22 cellular contexts compared by ENCODE assay signal in genomic region chr12:53463802-53464375, GRCh38. TPM values are rescaled to one million over a fixed set of nuclear protein-coding genes. Genes with fewer than 3 reads are reported as not detected.
DNase-seq lines count a peak whose midpoint lies in the region; ATAC-seq, FAIRE-seq and TF ChIP-seq lines count a peak whose summit lies in the region.
"Had no signal": no experiment of that assay in that cellular context is flagged by ENCODE, and none has a peak within 500 bp of the region (broad histone marks: within the 10 kb centered on the region; RNA-seq: fewer than 3 reads in every experiment).

No MANE protein-coding gene starts in this region.

- peak overlapping the region; percentile 69 for H3K27ac ChIP-seq in left ventricle myocardium inferior (replicated peaks)
- H3K27ac ChIP-seq in Panc1 (ENCODE audit: low read length), result no peak overlapping the region
- H3K27ac ChIP-seq in H1 (ENCODE audit: low read depth, low read length), result no peak overlapping the region
- H3K27ac ChIP-seq: colonic mucosa, foreskin keratinocyte, upper lobe of right lung had no signal

- no peak overlapping the region for H4K8ac ChIP-seq in H1 (ENCODE audit: extremely low read depth, insufficient read depth, low read length)

- CTCF ChIA-PET in Panc1 (lab: Charles Lee) (interaction anchor here (0.6 kb wide), 1 partner anchor 9 kb away, joined by 4 read pairs; no protein-coding TSS in a partner anchor), H1 (lab: Charles Lee; ENCODE audit: partially characterized antibody) (interaction anchor here (0.6 to 6.4 kb wide), 6 partner anchors 9 to 59 kb away, joined by 3 to 57 read pairs (median 6); no protein-coding TSS in a partner anchor)

- no peak for DNase-seq in left ventricle myocardium inferior
- DNase-seq in left cardiac atrium, result no peak
- no peak for DNase-seq in Panc1 (ENCODE audit: low read depth, low spot score)
- no peak for DNase-seq in H1 (ENCODE audit: low read depth in 1 of 2, low spot score in 2 of 2)
- no peak for DNase-seq in stimulated activated effector memory CD8-positive, alpha-beta T cell treated with anti-CD3 and anti-CD28 coated beads, Interleukin-12 subunit alpha, Interleukin-12 subunit beta, amount 100 ng/mL, for 72 hours (ENCODE audit: low spot score in 2 of 2)
- DNase-seq in SKM-1 treated with dmso at 0.1 percent for 144 hours (lab: John Stamatoyannopoulos, UW; ENCODE audit: unreplicated experiment), result no peak
- no peak for DNase-seq in NCI-H1436 (lab: John Stamatoyannopoulos, UW)
- DNase-seq: activated CD4-positive, alpha-beta T cell treated with anti-CD3 and anti-CD28 coated beads, Interleukin-2, amount 50 U/mL, for 4 hours; aorta; CD8-positive, alpha-beta memory T cell; colonic mucosa; DMS79 treated with DMSO at 0.1 percent for 48 hours; foreskin keratinocyte; IMR-90; NCI-H187 treated with DMSO at 0.1 percent for 48 hours; NCI-H446 treated with DMSO at 0.1 percent for 48 hours; NK-92 treated with Interleukin-12 subunit alpha and Interleukin-12 subunit beta, amount 100 ng/mL, for 24 hours; sigmoid colon; stimulated activated CD4-positive, alpha-beta T cell treated with anti-CD3 and anti-CD28 coated beads, Interleukin-2, amount 100 ng/mL, for 24 hours had no signal

- no peaks in the 10 kb centered on the region; the same call in 1 of the 2 replicates for H3K23me2 ChIP-seq in H1 (ENCODE audit: low read depth, low read length)

- no peak overlapping the region for H2BK15ac ChIP-seq in H1 (ENCODE audit: low read length)

- BruUV-seq in Panc1 (replicated peaks; lab: Mats Ljungman, UMichigan), result no TSS peak

- POLR2A ChIA-PET in Panc1 (lab: Charles Lee) (interaction anchor here (0.6 kb wide), 1 partner anchor 14 kb away, joined by 3 read pairs; no protein-coding TSS in a partner anchor), H1 (lab: Charles Lee; ENCODE audit: partially characterized antibody) (interaction anchor here (0.7 to 67.0 kb wide), 9 partner anchors 4 to 154 kb away, joined by 3 to 3397 read pairs (median 4); partner anchors contain the start of genes AAAS, MAP3K12, NPFF and PCBP2)

- H3K18ac ChIP-seq in H1 (ENCODE audit: extremely low read depth, low read length), result no peak overlapping the region

- H3K23ac ChIP-seq in H1 (ENCODE audit: insufficient read length), result no peak overlapping the region

- H3K9me3 Mint-ChIP-seq in stimulated activated effector memory CD8-positive, alpha-beta T cell treated with anti-CD3 and anti-CD28 coated beads, Interleukin-12 subunit alpha, Interleukin-12 subunit beta, amount 100 ng/mL, for 72 hours, result no peaks in the 10 kb centered on the region
- H3K9me3 Mint-ChIP-seq: CD8-positive, alpha-beta memory T cell had no signal

- peaks cover 100% of the 10 kb centered on the region for H3K36me3 ChIP-seq in left ventricle myocardium inferior
- H3K36me3 ChIP-seq in Panc1 (ENCODE audit: control insufficient read depth, insufficient read depth, low read length), result peaks cover 96% of the 10 kb centered on the region
- H3K36me3 ChIP-seq in H1 (ENCODE audit: control insufficient read depth in 2 of 4, insufficient read depth in 4 of 4, low read length in 3 of 4), result peaks cover 89 to 100% (median 95%) of the 10 kb centered on the region in 4 experiments

- H3K79me2 ChIP-seq in H1 (ENCODE audit: control insufficient read depth in 1 of 2, insufficient read depth in 2 of 2, low read length in 2 of 2), result peaks cover 0 to 78% of the 10 kb centered on the region in 2 experiments; a peak in 3 of 4 replicates

- TF ChIP-seq POLR2A in H1 (IDR thresholded peaks at IDR 0.05; ENCODE audit: control extremely low read depth in 1 of 2, low read depth in 2 of 2, low read length in 2 of 2), result peak; percentile 33 to 54; a peak in 2 of 3 replicates

- H2BK5ac ChIP-seq in H1 (ENCODE audit: low read depth, low read length), result no peak overlapping the region

- H3K27me3 ChIP-seq in left ventricle myocardium inferior (ENCODE audit: low read depth) (no peaks in the 10 kb centered on the region), Panc1 (ENCODE audit: control insufficient read depth, insufficient read depth, low read length) (no peaks in the 10 kb centered on the region), H1 (replicated peaks in 1 of 4; ENCODE audit: control insufficient read depth in 3 of 4, extremely low read depth in 1 of 4, insufficient read depth in 3 of 4, low read length in 3 of 4) (no peaks in the 10 kb centered on the region)
- H3K27me3 ChIP-seq: colonic mucosa, foreskin keratinocyte, sigmoid colon, upper lobe of right lung had no signal

- no peak for TF ChIP-seq EP300 in H1 (IDR thresholded peaks at IDR 0.05; ENCODE audit: borderline replicate concordance in 1 of 2, low read depth in 2 of 2, low read length in 2 of 2)

- H3K79me1 ChIP-seq in H1 (ENCODE audit: low read depth, low read length), result peaks cover 7% of the 10 kb centered on the region

- H3K9me3 ChIP-seq in left ventricle myocardium inferior (replicated peaks), result no peaks in the 10 kb centered on the region
- no peaks in the 10 kb centered on the region for H3K9me3 ChIP-seq in Panc1 (ENCODE audit: control insufficient read depth, insufficient read depth, low read depth, low read length)
- no peaks in the 10 kb centered on the region for H3K9me3 ChIP-seq in H1 (ENCODE audit: insufficient read depth in 2 of 2, low read depth in 1 of 2, low read length in 1 of 2)
- H3K9me3 ChIP-seq: colonic mucosa, sigmoid colon, upper lobe of right lung had no signal

- peaks cover 38% of the 10 kb centered on the region for H3K4me1 Mint-ChIP-seq in stimulated activated effector memory CD8-positive, alpha-beta T cell treated with anti-CD3 and anti-CD28 coated beads, Interleukin-12 subunit alpha, Interleukin-12 subunit beta, amount 100 ng/mL, for 72 hours

- H4K91ac ChIP-seq in H1 (replicated peaks; ENCODE audit: insufficient read length, low read length), result no peak overlapping the region

- no peak overlapping the region for H2AFZ ChIP-seq in H1 (ENCODE audit: low read length)

- intact Hi-C loops in left ventricle myocardium inferior (cut with micrococcal nuclease) (no loop called here), left cardiac atrium (cut with DNase I) (no loop called here), Panc1 (cut with micrococcal nuclease; ENCODE audit: unreplicated experiment) (no loop called here)

- H3K4me3 ChIP-seq in left ventricle myocardium inferior (no peak overlapping the region), Panc1 (ENCODE audit: low read depth in 2 of 2, low read length in 2 of 2) (no peak overlapping the region), H1 (ENCODE audit: extremely low read depth in 1 of 4, insufficient read depth in 2 of 4, low read depth in 3 of 4, low read length in 4 of 4) (no peak overlapping the region)
- H3K4me3 ChIP-seq: colonic mucosa, sigmoid colon, upper lobe of right lung had no signal

- no peak overlapping the region for H3K4ac ChIP-seq in H1 (replicated peaks; ENCODE audit: insufficient read length, low read depth, low read length)

- H3K27ac Mint-ChIP-seq in stimulated activated effector memory CD8-positive, alpha-beta T cell treated with anti-CD3 and anti-CD28 coated beads, Interleukin-12 subunit alpha, Interleukin-12 subunit beta, amount 100 ng/mL, for 72 hours, result peak overlapping the region; percentile 6

- in situ Hi-C loops in Panc1 (cut with HindIII; ENCODE audit: low pct_unique_long_range_greater_than_20kb, low sequenced_read_pairs), result no loop called here

- no peak overlapping the region for H2AK5ac ChIP-seq in H1 (ENCODE audit: low read depth, low read length)

- TF ChIP-seq RAD21 in H1 (IDR thresholded peaks at IDR 0.05 in 1 of 2, conservative IDR thresholded peaks at IDR 0.05 in 1 of 2; ENCODE audit: low read depth in 2 of 2, low read length in 2 of 2), result no peak

- ATAC-seq in left cardiac atrium (no peak), Panc1 (peak; percentile 25; the same call in 1 of the 2 replicates), GM19463 (IDR thresholded peaks at IDR 0.05; ENCODE audit: unreplicated experiment) (no peak)
- peak; percentile 51 for ATAC-seq in stimulated activated effector memory CD8-positive, alpha-beta T cell treated with anti-CD3 and anti-CD28 coated beads, Interleukin-12 subunit alpha, Interleukin-12 subunit beta, amount 100 ng/mL, for 72 hours
- ATAC-seq: foreskin keratinocyte, upper lobe of right lung had no signal

- H3K14ac ChIP-seq in H1 (ENCODE audit: insufficient read length), result no peak overlapping the region

- H3K4me1 ChIP-seq in left ventricle myocardium inferior (peaks cover 99% of the 10 kb centered on the region), Panc1 (ENCODE audit: control insufficient read depth, insufficient read depth, low read length) (peaks cover 6% of the 10 kb centered on the region), H1 (replicated peaks in 1 of 4; ENCODE audit: control insufficient read depth in 3 of 4, insufficient read depth in 4 of 4, low read length in 3 of 4) (peaks cover 0 to 10% (median under 1%) of the 10 kb centered on the region in 4 experiments; a peak in 3 of 7 replicates)
- H3K4me1 ChIP-seq: foreskin keratinocyte had no signal

- no peak for FAIRE-seq in H1 (lab: Jason Lieb, UNC)

- 84% methylated on average over 4 of the region's 5 CpGs; no CpG with 5 or more reads in 1 of the 2 experiments for WGBS in H1 (ENCODE audit: extremely low coverage in 1 of 2, insufficient coverage in 1 of 2, insufficient read length in 1 of 2, insufficient replicate concordance in 2 of 2, low coverage in 1 of 2, low lambda C conversion rate in 2 of 2, missing lambda C conversion rate in 1 of 2), 2 experiments

- H3K4me2 ChIP-seq in H1 (ENCODE audit: insufficient read depth in 1 of 2, low read depth in 2 of 2, low read length in 2 of 2), result no peak overlapping the region

- no peak overlapping the region for H3K9ac ChIP-seq in H1 (replicated peaks in 1 of 4; ENCODE audit: extremely low read depth in 1 of 4, low read depth in 3 of 4, low read length in 3 of 4)

- H3K4me3 Mint-ChIP-seq in stimulated activated effector memory CD8-positive, alpha-beta T cell treated with anti-CD3 and anti-CD28 coated beads, Interleukin-12 subunit alpha, Interleukin-12 subunit beta, amount 100 ng/mL, for 72 hours, result no peak overlapping the region

- no peak overlapping the region for H2BK20ac ChIP-seq in H1 (ENCODE audit: low read length)

- no peak overlapping the region for H4K5ac ChIP-seq in H1 (ENCODE audit: insufficient read length, low read depth, low read length)

- H2BK120ac ChIP-seq in H1 (replicated peaks; ENCODE audit: low read depth, low read length), result no peak overlapping the region

- peaks cover 100% of the 10 kb centered on the region for H3K36me3 Mint-ChIP-seq in stimulated activated effector memory CD8-positive, alpha-beta T cell treated with anti-CD3 and anti-CD28 coated beads, Interleukin-12 subunit alpha, Interleukin-12 subunit beta, amount 100 ng/mL, for 72 hours

- no peak overlapping the region for H3K56ac ChIP-seq in H1 (replicated peaks; ENCODE audit: insufficient read length, low read depth, low read length)

- no peak overlapping the region for H2BK12ac ChIP-seq in H1 (ENCODE audit: low read depth, low read length)

- peaks cover 35 to 54% of the 10 kb centered on the region in 2 experiments for H4K20me1 ChIP-seq in H1 (replicated peaks in 1 of 2; ENCODE audit: control insufficient read depth in 1 of 2, insufficient read depth in 2 of 2, low read length in 2 of 2)

- no peak for TF ChIP-seq CTCF in left ventricle myocardium inferior (IDR thresholded peaks at IDR 0.05; ENCODE audit: borderline replicate concordance)
- TF ChIP-seq CTCF in Panc1 (IDR thresholded peaks at IDR 0.05), result no peak
- no peak for TF ChIP-seq CTCF in H1 (IDR thresholded peaks at IDR 0.05; ENCODE audit: control extremely low read depth in 1 of 3, insufficient read depth in 1 of 3, low read depth in 1 of 3, low read length in 3 of 3)

RNA-seq across cellular contexts. Expression of gene PCBP2, which starts 12.0 kb away (rescaled TPM):
- total RNA-seq in left ventricle myocardium inferior, result 530 TPM
- total RNA-seq in left cardiac atrium, result 100 to 1,000 TPM; 504 to 545 TPM
- total RNA-seq in Panc1 (2021; ENCODE audit: unreplicated experiment), result 836 TPM
- 703 TPM for polyA plus RNA-seq in Panc1 (2012; ENCODE audit: insufficient read length)
- 1,114 and 1,123 TPM in 2 replicates for total RNA-seq in H1 (2021; fragmentation: NEBNext Ultra II Directional; extraction: Animal tissue kit (Norgen Biotek cat#: 25700))
- polyA plus RNA-seq in H1 (2011; rRNA removed), result 470 and 473 TPM in 2 replicates
- 420 TPM for polyA plus RNA-seq in H1 (2011; cell fraction: cytosol; rRNA removed)
- 526 TPM for polyA plus RNA-seq in H1 (2011; cell fraction: nucleus; rRNA removed)
- 987 to 1,115 TPM (median 1,028 TPM) in 4 replicates for polyA plus RNA-seq in H1 (2012, experiment 1 of 2)
- polyA plus RNA-seq in H1 (2012, experiment 2 of 2), result 1,117 TPM
- polyA plus RNA-seq in H1 (2013, experiment 1 of 2), result 462 TPM
- polyA plus RNA-seq in H1 (2013, experiment 2 of 2), result 458 TPM
- polyA minus RNA-seq in H1 (2011; rRNA and poly(A)+ RNA removed), result 887 and 924 TPM in 2 replicates
- 748 TPM for polyA minus RNA-seq in H1 (2011; cell fraction: cytosol; rRNA and poly(A)+ RNA removed)
- polyA minus RNA-seq in H1 (2011; cell fraction: nucleus; rRNA and poly(A)+ RNA removed), result 484 TPM

RNA-seq across cellular contexts. Expression of gene PRR13, which starts 22.4 kb away (rescaled TPM):
- total RNA-seq in left ventricle myocardium inferior (53.1 TPM), left cardiac atrium (10 to 100 TPM; 73.5 to 90.2 TPM), Panc1 (2021; ENCODE audit: unreplicated experiment) (454 TPM)
- 425 TPM for polyA plus RNA-seq in Panc1 (2012; ENCODE audit: insufficient read length)
- 164 and 185 TPM in 2 replicates for total RNA-seq in H1 (2021; fragmentation: NEBNext Ultra II Directional; extraction: Animal tissue kit (Norgen Biotek cat#: 25700))
- 80.4 and 82.9 TPM in 2 replicates for polyA plus RNA-seq in H1 (2011; rRNA removed)
- 86.1 TPM for polyA plus RNA-seq in H1 (2011; cell fraction: cytosol; rRNA removed)
- 58.7 TPM for polyA plus RNA-seq in H1 (2011; cell fraction: nucleus; rRNA removed)
- 198 to 336 TPM (median 208 TPM) in 4 replicates for polyA plus RNA-seq in H1 (2012, experiment 1 of 2)
- polyA plus RNA-seq in H1 (2012, experiment 2 of 2), result 220 TPM
- 264 TPM for polyA plus RNA-seq in H1 (2013, experiment 1 of 2)
- 272 TPM for polyA plus RNA-seq in H1 (2013, experiment 2 of 2)
- polyA minus RNA-seq in H1 (2011; rRNA and poly(A)+ RNA removed), result 56.8 and 82.3 TPM in 2 replicates
- polyA minus RNA-seq in H1 (2011; cell fraction: cytosol; rRNA and poly(A)+ RNA removed), result 56.5 TPM
- polyA minus RNA-seq in H1 (2011; cell fraction: nucleus; rRNA and poly(A)+ RNA removed), result 35.3 TPM

RNA-seq across cellular contexts. Expression of gene MAP3K12, which starts 35.4 kb away (rescaled TPM):
- total RNA-seq in left ventricle myocardium inferior, result 4.8 TPM
- 1 to 10 TPM; 9.1 to 9.7 TPM for total RNA-seq in left cardiac atrium
- total RNA-seq in Panc1 (2021; ENCODE audit: unreplicated experiment), result 32.2 TPM
- polyA plus RNA-seq in Panc1 (2012; ENCODE audit: insufficient read length), result 43.9 TPM
- total RNA-seq in H1 (2021; fragmentation: NEBNext Ultra II Directional; extraction: Animal tissue kit (Norgen Biotek cat#: 25700)), result 21.4 and 23.4 TPM in 2 replicates
- 42.7 and 54.1 TPM in 2 replicates for polyA plus RNA-seq in H1 (2011; rRNA removed)
- 37.7 TPM for polyA plus RNA-seq in H1 (2011; cell fraction: cytosol; rRNA removed)
- 232 TPM for polyA plus RNA-seq in H1 (2011; cell fraction: nucleus; rRNA removed)
- 31.0 to 35.0 TPM (median 33.4 TPM) in 4 replicates for polyA plus RNA-seq in H1 (2012, experiment 1 of 2)
- 14.6 TPM for polyA plus RNA-seq in H1 (2012, experiment 2 of 2)
- 20.2 TPM for polyA plus RNA-seq in H1 (2013, experiment 1 of 2)
- polyA plus RNA-seq in H1 (2013, experiment 2 of 2), result 15.6 TPM
- polyA minus RNA-seq in H1 (2011; rRNA and poly(A)+ RNA removed), result 28.1 and 35.5 TPM in 2 replicates
- polyA minus RNA-seq in H1 (2011; cell fraction: cytosol; rRNA and poly(A)+ RNA removed), result 16.5 TPM
- 48.2 TPM for polyA minus RNA-seq in H1 (2011; cell fraction: nucleus; rRNA and poly(A)+ RNA removed)

RNA-seq across cellular contexts. Expression of gene TARBP2, which starts 37.2 kb away (rescaled TPM):
- total RNA-seq in left ventricle myocardium inferior (12.9 TPM), left cardiac atrium (10 to 100 TPM; 12.5 to 15.3 TPM), Panc1 (2021; ENCODE audit: unreplicated experiment) (67.3 TPM)
- polyA plus RNA-seq in Panc1 (2012; ENCODE audit: insufficient read length), result 60.6 TPM
- 66.1 and 69.9 TPM in 2 replicates for total RNA-seq in H1 (2021; fragmentation: NEBNext Ultra II Directional; extraction: Animal tissue kit (Norgen Biotek cat#: 25700))
- polyA plus RNA-seq in H1 (2011; rRNA removed), result 122 and 135 TPM in 2 replicates
- 116 TPM for polyA plus RNA-seq in H1 (2011; cell fraction: cytosol; rRNA removed)
- 195 TPM for polyA plus RNA-seq in H1 (2011; cell fraction: nucleus; rRNA removed)
- 62.0 to 84.4 TPM (median 79.7 TPM) in 4 replicates for polyA plus RNA-seq in H1 (2012, experiment 1 of 2)
- polyA plus RNA-seq in H1 (2012, experiment 2 of 2), result 104 TPM
- 41.8 TPM for polyA plus RNA-seq in H1 (2013, experiment 1 of 2)
- polyA plus RNA-seq in H1 (2013, experiment 2 of 2), result 36.4 TPM
- polyA minus RNA-seq in H1 (2011; rRNA and poly(A)+ RNA removed), result 42.1 and 48.2 TPM in 2 replicates
- polyA minus RNA-seq in H1 (2011; cell fraction: cytosol; rRNA and poly(A)+ RNA removed), result 38.6 TPM
- polyA minus RNA-seq in H1 (2011; cell fraction: nucleus; rRNA and poly(A)+ RNA removed), result 65.6 TPM

RNA-seq across cellular contexts. Expression of gene AMHR2, which starts 40.2 kb away (rescaled TPM):
- total RNA-seq in left ventricle myocardium inferior (0.36 TPM), left cardiac atrium (under 1 TPM in 1 of 2 donors, not detected in 1; 0.34 TPM), Panc1 (2021; ENCODE audit: unreplicated experiment) (0.13 TPM)
- not detected for polyA plus RNA-seq in Panc1 (2012; ENCODE audit: insufficient read length)
- total RNA-seq in H1 (2021; fragmentation: NEBNext Ultra II Directional; extraction: Animal tissue kit (Norgen Biotek cat#: 25700)), result 0.34 and 0.35 TPM in 2 replicates
- polyA plus RNA-seq in H1 (2011; rRNA removed), result 0.29 and 0.47 TPM in 2 replicates
- 0.25 TPM for polyA plus RNA-seq in H1 (2011; cell fraction: cytosol; rRNA removed)
- polyA plus RNA-seq in H1 (2011; cell fraction: nucleus; rRNA removed), result 0.83 TPM
- polyA plus RNA-seq in H1 (2012, experiment 1 of 2), result 0.12 to 0.28 TPM (median 0.16 TPM) in 4 replicates
- polyA plus RNA-seq in H1 (2012, experiment 2 of 2), result 0.17 TPM
- 0.16 TPM for polyA plus RNA-seq in H1 (2013, experiment 1 of 2)
- not detected for polyA plus RNA-seq in H1 (2013, experiment 2 of 2)
- 0.24 and 0.54 TPM in 2 replicates for polyA minus RNA-seq in H1 (2011; rRNA and poly(A)+ RNA removed)
- polyA minus RNA-seq in H1 (2011; cell fraction: cytosol; rRNA and poly(A)+ RNA removed), result not detected
- polyA minus RNA-seq in H1 (2011; cell fraction: nucleus; rRNA and poly(A)+ RNA removed), result not detected
- total RNA-seq: aorta; CD8-positive, alpha-beta memory T cell; foreskin keratinocyte; H4; IMR-90; sigmoid colon had no signal
- polyA plus RNA-seq: CD8-positive, alpha-beta memory T cell; foreskin keratinocyte; IMR-90 had no signal

Comparison
In these comparisons a context has a peak if more than half of its experiments do, and no peak if none do; other contexts are left out.
1. ATAC-seq: peak in Panc1 (single experiment) and stimulated activated effector memory CD8-positive, alpha-beta T cell treated with anti-CD3 and anti-CD28 coated beads, Interleukin-12 subunit alpha, Interleukin-12 subunit beta, amount 100 ng/mL, for 72 hours (single experiment); none in left cardiac atrium (0 of 2) and GM19463 (single experiment).